Comparison of ENCODE assay signal across 2 cellular contexts in the genomic region with DNA sequence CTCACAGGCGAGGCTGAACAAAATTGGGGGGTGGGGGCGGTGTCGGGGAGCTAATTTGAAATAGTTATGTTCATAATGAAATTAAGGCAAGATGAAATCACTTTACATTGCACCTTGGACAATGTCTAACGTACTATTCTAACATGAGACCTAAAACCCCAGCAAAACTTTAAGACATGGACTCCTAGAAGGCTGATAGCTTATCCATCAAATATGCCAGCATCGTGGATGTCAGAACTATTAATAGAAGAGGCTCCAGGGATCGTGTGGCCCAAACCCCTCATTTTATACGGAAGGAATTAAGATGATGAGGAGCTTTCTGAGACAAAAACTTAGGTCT.
TF ChIP-seq lines count a peak whose summit lies in the region.

No MANE protein-coding gene starts in this region.

TF ChIP-seq in A549, 52 proteins besides CTCF, POLR2A, EP300 and RAD21 (continued from another document):
- TF ChIP-seq HES2 (IDR thresholded peaks at IDR 0.05) (no peak), SMC3 (IDR thresholded peaks at IDR 0.05) (no peak)

TF ChIP-seq in HCT116, 20 proteins besides CTCF, POLR2A, EP300 and RAD21 (continued from another document):
- TF ChIP-seq MAX (IDR thresholded peaks at IDR 0.05), result no peak; the same call in 1 of the 2 replicates
- TF ChIP-seq SP1 (IDR thresholded peaks at IDR 0.05; ENCODE audit: low read depth), result no peak
- TF ChIP-seq ZNF274 (IDR thresholded peaks at IDR 0.05; ENCODE audit: low read depth, low read length), result no peak
- TF ChIP-seq CBX3 (IDR thresholded peaks at IDR 0.05; ENCODE audit: low read depth), result no peak
- TF ChIP-seq YY1 (IDR thresholded peaks at IDR 0.05; ENCODE audit: extremely low read depth, insufficient replicate concordance, low read depth, low read length), result no peak
- no peak for TF ChIP-seq CEBPB (IDR thresholded peaks at IDR 0.05; ENCODE audit: low read depth)
- TF ChIP-seq, protein P1, sequence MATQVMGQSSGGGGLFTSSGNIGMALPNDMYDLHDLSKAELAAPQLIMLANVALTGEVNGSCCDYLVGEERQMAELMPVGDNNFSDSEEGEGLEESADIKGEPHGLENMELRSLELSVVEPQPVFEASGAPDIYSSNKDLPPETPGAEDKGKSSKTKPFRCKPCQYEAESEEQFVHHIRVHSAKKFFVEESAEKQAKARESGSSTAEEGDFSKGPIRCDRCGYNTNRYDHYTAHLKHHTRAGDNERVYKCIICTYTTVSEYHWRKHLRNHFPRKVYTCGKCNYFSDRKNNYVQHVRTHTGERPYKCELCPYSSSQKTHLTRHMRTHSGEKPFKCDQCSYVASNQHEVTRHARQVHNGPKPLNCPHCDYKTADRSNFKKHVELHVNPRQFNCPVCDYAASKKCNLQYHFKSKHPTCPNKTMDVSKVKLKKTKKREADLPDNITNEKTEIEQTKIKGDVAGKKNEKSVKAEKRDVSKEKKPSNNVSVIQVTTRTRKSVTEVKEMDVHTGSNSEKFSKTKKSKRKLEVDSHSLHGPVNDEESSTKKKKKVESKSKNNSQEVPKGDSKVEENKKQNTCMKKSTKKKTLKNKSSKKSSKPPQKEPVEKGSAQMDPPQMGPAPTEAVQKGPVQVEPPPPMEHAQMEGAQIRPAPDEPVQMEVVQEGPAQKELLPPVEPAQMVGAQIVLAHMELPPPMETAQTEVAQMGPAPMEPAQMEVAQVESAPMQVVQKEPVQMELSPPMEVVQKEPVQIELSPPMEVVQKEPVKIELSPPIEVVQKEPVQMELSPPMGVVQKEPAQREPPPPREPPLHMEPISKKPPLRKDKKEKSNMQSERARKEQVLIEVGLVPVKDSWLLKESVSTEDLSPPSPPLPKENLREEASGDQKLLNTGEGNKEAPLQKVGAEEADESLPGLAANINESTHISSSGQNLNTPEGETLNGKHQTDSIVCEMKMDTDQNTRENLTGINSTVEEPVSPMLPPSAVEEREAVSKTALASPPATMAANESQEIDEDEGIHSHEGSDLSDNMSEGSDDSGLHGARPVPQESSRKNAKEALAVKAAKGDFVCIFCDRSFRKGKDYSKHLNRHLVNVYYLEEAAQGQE (IDR thresholded peaks at IDR 0.05; ENCODE audit: low read depth), result no peak
